19 cellular contexts compared by ENCODE assay signal in the genomic region with DNA sequence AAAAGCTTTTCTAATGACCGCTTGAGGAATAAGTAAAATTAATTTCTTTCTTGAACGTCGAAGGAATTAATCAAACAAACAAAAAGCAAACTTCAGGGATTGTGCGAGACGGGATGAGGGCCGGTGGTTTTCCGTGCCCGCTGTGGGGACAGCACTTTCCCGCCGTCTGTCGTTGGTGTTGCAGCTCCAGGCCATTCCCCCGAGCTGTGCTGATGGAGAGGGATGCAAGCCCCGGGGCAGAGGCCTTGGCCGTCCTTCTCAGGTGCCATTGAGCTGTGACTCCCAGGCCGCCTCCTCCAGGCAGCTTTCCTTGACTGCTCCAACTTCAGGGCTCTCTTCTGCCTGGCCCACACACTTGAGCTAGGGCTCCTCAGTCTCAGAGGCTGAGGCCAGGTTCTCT.
DNase-seq lines count a peak whose midpoint lies in the region; ATAC-seq, FAIRE-seq and TF ChIP-seq lines count a peak whose summit lies in the region.
"Had no signal": no experiment of that assay in that cellular context is flagged by ENCODE, and none has a peak within 500 bp of the region (broad histone marks: within the 10 kb centered on the region; RNA-seq: fewer than 3 reads in every experiment).

No MANE protein-coding gene starts in this region.

- WGBS in K562 (ENCODE audit: insufficient coverage, low coverage, missing lambda C conversion rate), result under 1% methylated on average over 12 of the region's 15 CpGs
- 80% methylated on average over 15 of the region's 15 CpGs for WGBS in esophagus muscularis mucosa

- TF ChIP-seq CTCF in K562 (IDR thresholded peaks at IDR 0.05 in 2 of 3, conservative IDR thresholded peaks at IDR 0.05 in 1 of 3; ENCODE audit: insufficient read depth in 2 of 3, low read depth in 1 of 3, low read length in 3 of 3), result no peak
- TF ChIP-seq CTCF in esophagus muscularis mucosa (IDR thresholded peaks at IDR 0.05), result no peak
- no peak for TF ChIP-seq CTCF in osteocyte (IDR thresholded peaks at IDR 0.05)

- no peak for ATAC-seq in K562
- ATAC-seq: GM23338, HCT116 had no signal

- H3K36me3 Mint-ChIP-seq in osteocyte (ENCODE audit: unreplicated experiment), result no peaks in the 10 kb centered on the region
- H3K36me3 Mint-ChIP-seq: CD4-positive, alpha-beta memory T cell had no signal

- H2AFZ ChIP-seq in K562 (ENCODE audit: low read depth, low read length), result no peak overlapping the region
- H2AFZ ChIP-seq: GM23338 had no signal

- no peak for TF ChIP-seq RAD21 in K562 (CRISPR knock-in tag; conservative IDR thresholded peaks at IDR 0.05 in 1 of 2, IDR thresholded peaks at IDR 0.05 in 1 of 2)

- peaks cover 2 to 10% of the 10 kb centered on the region in 2 experiments; a peak in 3 of 5 replicates for H3K27me3 ChIP-seq in K562 (ENCODE audit: control insufficient read depth in 2 of 2, insufficient read depth in 2 of 2, low read length in 2 of 2)
- peaks cover 0 to 58% (median 0%) of the 10 kb centered on the region in 4 donors for H3K27me3 ChIP-seq in esophagus muscularis mucosa

- no peak overlapping the region for H3K4me3 Mint-ChIP-seq in osteocyte (ENCODE audit: unreplicated experiment)
- H3K4me3 Mint-ChIP-seq: CD4-positive, alpha-beta memory T cell; GM23338; H9 had no signal

- TF ChIP-seq POLR2A in K562 (conservative IDR thresholded peaks at IDR 0.05), result no peak
- TF ChIP-seq POLR2A in esophagus muscularis mucosa (IDR thresholded peaks at IDR 0.05; ENCODE audit: low read depth), result no peak

- no peak overlapping the region for H3K9ac ChIP-seq in K562 (ENCODE audit: insufficient read depth in 1 of 2, low read depth in 2 of 2, low read length in 2 of 2)

- H3K4me2 ChIP-seq in K562 (ENCODE audit: insufficient read depth, low read length), result no peak overlapping the region
- H3K4me2 ChIP-seq: GM23338 had no signal

- intact Hi-C loops in K562 (cut with micrococcal nuclease), result no loop called here
- intact Hi-C loops in esophagus muscularis mucosa (cut with DNase I), result no loop called here

- H3K36me3 ChIP-seq in K562 (ENCODE audit: control insufficient read depth, insufficient read depth, low read length) (no peaks in the 10 kb centered on the region), esophagus muscularis mucosa (no peaks in the 10 kb centered on the region)

- no peak for FAIRE-seq in K562 (lab: Jason Lieb, UNC)
- FAIRE-seq: GM12891, GM18507 had no signal

- H3K4me1 ChIP-seq in K562 (replicated peaks in 1 of 2; ENCODE audit: control insufficient read depth in 2 of 2, insufficient read depth in 2 of 2, low read length in 2 of 2) (no peaks in the 10 kb centered on the region), esophagus muscularis mucosa (no peaks in the 10 kb centered on the region)

- DNase-seq in K562 (ENCODE audit: extremely low read depth in 1 of 4, low spot score in 3 of 4) (no peak), esophagus muscularis mucosa (ENCODE audit: extremely low spot score) (peak; percentile 79), osteocyte (ENCODE audit: extremely low spot score, unreplicated experiment) (peak; percentile 80), SIG-M5 treated with dmso at 0.1 percent for 504 hours (lab: John Stamatoyannopoulos, UW; ENCODE audit: unreplicated experiment) (no peak), occipital lobe (lab: John Stamatoyannopoulos, UW) (no peak)
- DNase-seq in activated CD4-positive, alpha-beta T cell treated with anti-CD3 and anti-CD28 coated beads for 48 hours, result no peak
- DNase-seq: 8988T; C1 segment of cervical spinal cord; Calu3; CD4-positive, alpha-beta memory T cell; COR-L47; DMS53; DMS79 treated with DMSO at 0.1 percent for 48 hours; GF-D8; H9 had no signal

- in situ Hi-C loops in K562 (cut with MboI), result no loop called here

- no peak for TF ChIP-seq EP300 in K562 (IDR thresholded peaks at IDR 0.05; ENCODE audit: low read length)
- TF ChIP-seq EP300 in esophagus muscularis mucosa (IDR thresholded peaks at IDR 0.05), result no peak

- no peak overlapping the region for H3K27ac Mint-ChIP-seq in osteocyte (ENCODE audit: unreplicated experiment)
- H3K27ac Mint-ChIP-seq: CD4-positive, alpha-beta memory T cell; GM23338; H9 had no signal

- BruUV-seq in K562 (replicated peaks; lab: Mats Ljungman, UMichigan), result no TSS peak

- POLR2A ChIA-PET in K562 (lab: Yijun Ruan, JAX), result no interaction called here

- CTCF ChIA-PET in K562 (lab: Yijun Ruan, JAX; ENCODE audit: low intra/inter-chr PET ratio), result no interaction called here

- H3K4me3 ChIP-seq in K562 (no peak overlapping the region), esophagus muscularis mucosa (no peak overlapping the region)
- H3K4me3 ChIP-seq: GM23338 had no signal

- H4K20me1 ChIP-seq in K562 (replicated peaks; ENCODE audit: control insufficient read depth, insufficient read depth, low read length), result no peaks in the 10 kb centered on the region

- H3K27me3 Mint-ChIP-seq in osteocyte (ENCODE audit: unreplicated experiment), result peaks cover 5% of the 10 kb centered on the region

- H3K27ac ChIP-seq in K562 (ENCODE audit: extremely low read depth, low read depth, low read length) (no peak overlapping the region), esophagus muscularis mucosa (replicated peaks in 1 of 4) (no peak overlapping the region)

- H3K4me1 Mint-ChIP-seq in osteocyte (ENCODE audit: unreplicated experiment), result no peaks in the 10 kb centered on the region
- H3K4me1 Mint-ChIP-seq: CD4-positive, alpha-beta memory T cell had no signal

- H3K9me3 Mint-ChIP-seq in osteocyte (ENCODE audit: unreplicated experiment), result no peaks in the 10 kb centered on the region
- H3K9me3 Mint-ChIP-seq: CD4-positive, alpha-beta memory T cell; GM23338; H9 had no signal

- no peaks in the 10 kb centered on the region for H3K9me1 ChIP-seq in K562 (ENCODE audit: control insufficient read depth, insufficient read depth, low read length)

- H3K9me3 ChIP-seq in K562 (replicated peaks; ENCODE audit: control insufficient read depth, insufficient read depth, low read depth, low read length) (no peaks in the 10 kb centered on the region), esophagus muscularis mucosa (no peaks in the 10 kb centered on the region)

- no peaks in the 10 kb centered on the region for H3K79me2 ChIP-seq in K562 (ENCODE audit: control insufficient read depth, insufficient read depth, low read length)

TF ChIP-seq in K562, 482 proteins besides CTCF, POLR2A, EP300 and RAD21:
- TF ChIP-seq, protein P1, sequence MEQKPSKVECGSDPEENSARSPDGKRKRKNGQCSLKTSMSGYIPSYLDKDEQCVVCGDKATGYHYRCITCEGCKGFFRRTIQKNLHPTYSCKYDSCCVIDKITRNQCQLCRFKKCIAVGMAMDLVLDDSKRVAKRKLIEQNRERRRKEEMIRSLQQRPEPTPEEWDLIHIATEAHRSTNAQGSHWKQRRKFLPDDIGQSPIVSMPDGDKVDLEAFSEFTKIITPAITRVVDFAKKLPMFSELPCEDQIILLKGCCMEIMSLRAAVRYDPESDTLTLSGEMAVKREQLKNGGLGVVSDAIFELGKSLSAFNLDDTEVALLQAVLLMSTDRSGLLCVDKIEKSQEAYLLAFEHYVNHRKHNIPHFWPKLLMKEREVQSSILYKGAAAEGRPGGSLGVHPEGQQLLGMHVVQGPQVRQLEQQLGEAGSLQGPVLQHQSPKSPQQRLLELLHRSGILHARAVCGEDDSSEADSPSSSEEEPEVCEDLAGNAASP (IDR thresholded peaks at IDR 0.05), result no peak
- TF ChIP-seq HDAC6 (IDR thresholded peaks at IDR 0.05; ENCODE audit: low read depth, low read length), result no peak
- TF ChIP-seq ZFP36 (IDR thresholded peaks at IDR 0.05; ENCODE audit: low read depth, low read length, partially characterized antibody), result peak; percentile 70

Comparison
In these comparisons a context has a peak if more than half of its experiments do, and no peak if none do; other contexts are left out.
1. DNase-seq: peak in esophagus muscularis mucosa (single experiment) and osteocyte (single experiment); none in K562 (0 of 4), activated CD4-positive, alpha-beta T cell treated with anti-CD3 and anti-CD28 coated beads for 48 hours (single experiment), SIG-M5 treated with dmso at 0.1 percent for 504 hours (single experiment) and occipital lobe (single experiment).